Comparison of ENCODE assay signal across 32 cellular contexts in genomic region chr5:170502692-170503091, GRCh38. TPM values are rescaled to one million over a fixed set of nuclear protein-coding genes. Genes with fewer than 3 reads are reported as not detected.
"Had no signal": no experiment of that assay in that cellular context is flagged by ENCODE, and none has a peak within 500 bp of the region (broad histone marks: within the 10 kb centered on the region; RNA-seq: fewer than 3 reads in every experiment).

No MANE protein-coding gene starts in this region.

- H3K4me1 ChIP-seq: SJCRH30 had no signal

- H3K36me3 ChIP-seq: brain microvascular endothelial cell, SJCRH30, WERI-Rb-1 had no signal

- H3K9me3 ChIP-seq: SJCRH30 had no signal

- H3K4me1 Mint-ChIP-seq: activated CD4-positive, alpha-beta T cell treated with anti-CD3 and anti-CD28 coated beads, Interleukin-2, amount 10 ng/mL, durations not matched to agents 24 days and 14 days; activated naive CD4-positive, alpha-beta T cell treated with anti-CD3 and anti-CD28 coated beads, Interleukin-2, amount 50 U/mL, for 24 hours; activated T-helper 17 cell treated with anti-CD3 and anti-CD28 coated beads, Interleukin-2, amount 50 U/mL, for 72 hours had no signal

- DNase-seq: activated CD4-positive, alpha-beta T cell treated with anti-CD3 and anti-CD28 coated beads, Interleukin-2, amount 10 ng/mL, durations not matched to agents 24 days and 14 days; activated CD4-positive, alpha-beta T cell treated with anti-CD3 and anti-CD28 coated beads, Interleukin-2, amount 50 U/mL, for 4 hours; activated CD8-positive, alpha-beta T cell treated with anti-CD3 and anti-CD28 coated beads for 36 hours; activated gamma-delta T cell; activated naive CD4-positive, alpha-beta T cell treated with Interleukin-2 at 50 U/mL for 16 hours; activated naive CD8-positive, alpha-beta T cell treated with anti-CD3 and anti-CD28 coated beads, Interleukin-2, amount 10 ng/mL, durations not matched to agents 7 days and 5 days; activated T-cell treated with anti-CD3 and anti-CD28 coated beads, Interleukin-2, amount 50 U/mL, for 1 hour; activated T-cell treated with anti-CD3 and anti-CD28 coated beads, Interleukin-2, amount 50 U/mL, for 72 hours; brain microvascular endothelial cell; KG1; MM.1S; MV-4-11; NCI-H1092; NCI-H1436 treated with DMSO at 0.1 percent for 48 hours; NCI-H1694 treated with DMSO at 0.1 percent for 48 hours; NCI-H2029; NCI-H345; NCI-H524 treated with DMSO at 0.1 percent for 48 hours; SHP77; SJCRH30; T1000; WERI-Rb-1 had no signal

- H3K36me3 Mint-ChIP-seq: activated naive CD4-positive, alpha-beta T cell treated with anti-CD3 and anti-CD28 coated beads, Interleukin-2, amount 50 U/mL, for 24 hours; activated naive CD8-positive, alpha-beta T cell treated with anti-CD3 and anti-CD28 coated beads, Interleukin-2, amount 10 ng/mL, durations not matched to agents 7 days and 5 days had no signal

- ATAC-seq: activated CD8-positive, alpha-beta T cell treated with anti-CD3 and anti-CD28 coated beads for 36 hours; activated T-cell treated with anti-CD3 and anti-CD28 coated beads, Interleukin-2, amount 50 U/mL, for 72 hours; activated T-helper 17 cell treated with anti-CD3 and anti-CD28 coated beads, Interleukin-2, amount 50 U/mL, for 72 hours; Panc1 had no signal

- H3K4me3 Mint-ChIP-seq: activated CD4-positive, alpha-beta T cell treated with anti-CD3 and anti-CD28 coated beads, Interleukin-2, amount 10 ng/mL, durations not matched to agents 24 days and 14 days; activated CD8-positive, alpha-beta T cell treated with anti-CD3 and anti-CD28 coated beads for 36 hours; activated naive CD4-positive, alpha-beta T cell treated with anti-CD3 and anti-CD28 coated beads, Interleukin-2, amount 50 U/mL, for 24 hours; activated naive CD8-positive, alpha-beta T cell treated with anti-CD3 and anti-CD28 coated beads, Interleukin-2, amount 10 ng/mL, durations not matched to agents 7 days and 5 days; activated T-cell treated with anti-CD3 and anti-CD28 coated beads, Interleukin-2, amount 50 U/mL, for 72 hours; activated T-helper 17 cell treated with anti-CD3 and anti-CD28 coated beads, Interleukin-2, amount 50 U/mL, for 72 hours had no signal

- H3K4me3 ChIP-seq: SJCRH30, SK-N-MC had no signal

- H3K27ac Mint-ChIP-seq: activated CD4-positive, alpha-beta T cell treated with anti-CD3 and anti-CD28 coated beads, Interleukin-2, amount 10 ng/mL, durations not matched to agents 24 days and 14 days; activated CD8-positive, alpha-beta T cell treated with anti-CD3 and anti-CD28 coated beads for 36 hours; activated naive CD4-positive, alpha-beta T cell treated with anti-CD3 and anti-CD28 coated beads, Interleukin-2, amount 50 U/mL, for 24 hours; activated naive CD8-positive, alpha-beta T cell treated with anti-CD3 and anti-CD28 coated beads, Interleukin-2, amount 10 ng/mL, durations not matched to agents 7 days and 5 days; activated T-cell treated with anti-CD3 and anti-CD28 coated beads, Interleukin-2, amount 50 U/mL, for 72 hours; activated T-helper 17 cell treated with anti-CD3 and anti-CD28 coated beads, Interleukin-2, amount 50 U/mL, for 72 hours had no signal

- H3K27ac ChIP-seq: brain microvascular endothelial cell, SJCRH30, SK-N-MC, WERI-Rb-1 had no signal

- H3K9me3 Mint-ChIP-seq: activated CD4-positive, alpha-beta T cell treated with anti-CD3 and anti-CD28 coated beads, Interleukin-2, amount 10 ng/mL, durations not matched to agents 24 days and 14 days; activated CD8-positive, alpha-beta T cell treated with anti-CD3 and anti-CD28 coated beads for 36 hours; activated naive CD4-positive, alpha-beta T cell treated with anti-CD3 and anti-CD28 coated beads, Interleukin-2, amount 50 U/mL, for 24 hours; activated naive CD8-positive, alpha-beta T cell treated with anti-CD3 and anti-CD28 coated beads, Interleukin-2, amount 10 ng/mL, durations not matched to agents 7 days and 5 days; activated T-cell treated with anti-CD3 and anti-CD28 coated beads, Interleukin-2, amount 50 U/mL, for 72 hours; activated T-helper 17 cell treated with anti-CD3 and anti-CD28 coated beads, Interleukin-2, amount 50 U/mL, for 72 hours had no signal

RNA-seq across cellular contexts. Expression of gene KCNIP1, which starts 1.1 kb away (rescaled TPM):
- total RNA-seq: activated CD4-positive, alpha-beta T cell treated with anti-CD3 and anti-CD28 coated beads, Interleukin-2, amount 10 ng/mL, durations not matched to agents 24 days and 14 days; activated CD8-positive, alpha-beta memory T cell treated with anti-CD3 and anti-CD28 coated beads for 36 hours; activated CD8-positive, alpha-beta T cell treated with anti-CD3 and anti-CD28 coated beads for 36 hours; activated naive CD8-positive, alpha-beta T cell treated with anti-CD3 and anti-CD28 coated beads, Interleukin-2, amount 10 ng/mL, durations not matched to agents 7 days and 5 days; activated T-cell treated with anti-CD3 and anti-CD28 coated beads, Interleukin-2, amount 50 U/mL, for 72 hours; activated T-helper 17 cell treated with anti-CD3 and anti-CD28 coated beads, Interleukin-2, amount 50 U/mL, for 72 hours; LHCN-M2; NCI-H460; RPMI7951; T-helper 1 cell treated with Interleukin-12 subunit alpha and Interleukin-12 subunit beta and Interleukin-4 antibody, amounts not matched to agents 30 ng/mL and 1 ng/mL, for 36 hours; T-helper 2 cell treated with Interferon-gamma antibody and Interleukin-4, amounts not matched to agents 100 ng/mL and 5 ng/mL, for 36 hours had no signal
